In the genomic region with DNA sequence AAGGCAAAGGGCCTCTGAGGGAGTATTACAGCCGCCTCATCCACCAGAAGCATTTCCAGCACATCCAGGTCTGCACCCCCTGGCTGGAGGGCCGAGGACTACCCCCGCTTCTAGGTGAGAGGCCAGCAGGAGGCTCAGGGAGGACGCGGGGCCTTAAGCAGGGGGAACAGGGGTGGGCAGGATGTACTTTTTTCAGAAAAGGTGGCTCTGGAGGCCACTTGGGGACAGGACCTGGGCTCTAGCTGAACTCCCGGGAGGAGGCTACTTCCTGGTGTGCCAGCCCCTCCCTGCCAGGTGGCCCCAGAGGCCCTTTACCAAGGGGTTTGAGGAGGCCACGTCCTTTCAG, we compare ENCODE assay signal across 12 cellular contexts. TPM values are rescaled to one million over a fixed set of nuclear protein-coding genes. Genes with fewer than 3 reads are reported as not detected.
DNase-seq lines count a peak whose midpoint lies in the region; ATAC-seq and TF ChIP-seq lines count a peak whose summit lies in the region.
"Not testable (repeated sequence)": the region's sequence is repeated elsewhere in the genome, so short reads cannot be mapped to it uniquely, and the experiment has no call there.
"Had no signal": no experiment of that assay in that cellular context is flagged by ENCODE, and none has a peak within 500 bp of the region (broad histone marks: within the 10 kb centered on the region; RNA-seq: fewer than 3 reads in every experiment).

No MANE protein-coding gene starts in this region.

- not testable (repeated sequence) for H3K9me3 Mint-ChIP-seq in activated CD4-positive, alpha-beta memory T cell treated with anti-CD3 and anti-CD28 coated beads for 36 hours; memory B cell; stimulated activated effector memory CD8-positive, alpha-beta T cell treated with anti-CD3 and anti-CD28 coated beads, Interleukin-12 subunit alpha, Interleukin-12 subunit beta, amount 100 ng/mL, for 72 hours

- POLR2A ChIA-PET in activated CD4-positive, alpha-beta memory T cell treated with anti-CD3 and anti-CD28 coated beads for 36 hours (lab: Charles Lee), result not testable (repeated sequence)

- H3K27me3 ChIP-seq in MM.1S (replicated peaks; ENCODE audit: insufficient read depth, low read length), result not testable (repeated sequence)

- H2AFZ ChIP-seq in MM.1S (ENCODE audit: low read length), result not testable (repeated sequence)

- CTCF ChIA-PET in activated CD4-positive, alpha-beta memory T cell treated with anti-CD3 and anti-CD28 coated beads for 36 hours (lab: Charles Lee), result not testable (repeated sequence)

- not testable (repeated sequence) for H3K27me3 Mint-ChIP-seq in activated CD4-positive, alpha-beta memory T cell treated with anti-CD3 and anti-CD28 coated beads for 36 hours; memory B cell

- intact Hi-C loops in activated CD4-positive, alpha-beta memory T cell treated with anti-CD3 and anti-CD28 coated beads for 36 hours (cut with micrococcal nuclease), result not testable (repeated sequence)

- not testable (repeated sequence) for H3K9me3 ChIP-seq in MM.1S (replicated peaks; ENCODE audit: insufficient read depth, low read length)

- not testable (repeated sequence) for H3K4me1 Mint-ChIP-seq in activated CD4-positive, alpha-beta memory T cell treated with anti-CD3 and anti-CD28 coated beads for 36 hours (ENCODE audit: low read depth); memory B cell
- peaks cover 12% of the 10 kb centered on the region for H3K4me1 Mint-ChIP-seq in stimulated activated effector memory CD8-positive, alpha-beta T cell treated with anti-CD3 and anti-CD28 coated beads, Interleukin-12 subunit alpha, Interleukin-12 subunit beta, amount 100 ng/mL, for 72 hours

- not testable (repeated sequence) for H3K9me2 ChIP-seq in MM.1S (replicated peaks; ENCODE audit: insufficient read depth, low read length)

- not testable (repeated sequence) for H3K79me2 ChIP-seq in MM.1S (ENCODE audit: low read length)

- peak overlapping the region; percentile 38 for H3K4me3 Mint-ChIP-seq in activated CD4-positive, alpha-beta memory T cell treated with anti-CD3 and anti-CD28 coated beads for 36 hours
- peak overlapping the region; percentile 82 for H3K4me3 Mint-ChIP-seq in memory B cell
- peak overlapping the region; percentile 65 for H3K4me3 Mint-ChIP-seq in stimulated activated effector memory CD8-positive, alpha-beta T cell treated with anti-CD3 and anti-CD28 coated beads, Interleukin-12 subunit alpha, Interleukin-12 subunit beta, amount 100 ng/mL, for 72 hours

- H3K27ac ChIP-seq in MM.1S (ENCODE audit: low read length), result not testable (repeated sequence)

- DNase-seq in DMS53 (lab: John Stamatoyannopoulos, UW), result peak; percentile 88
- DNase-seq in MM.1S; activated CD4-positive, alpha-beta memory T cell treated with anti-CD3 and anti-CD28 coated beads for 36 hours; astrocyte of the cerebellum (ENCODE audit: low read depth); epithelial cell of esophagus (ENCODE audit: low read depth); memory B cell (ENCODE audit: low spot score in 2 of 2): not testable (repeated sequence)
- DNase-seq in stimulated activated effector memory CD8-positive, alpha-beta T cell treated with anti-CD3 and anti-CD28 coated beads, Interleukin-12 subunit alpha, Interleukin-12 subunit beta, amount 100 ng/mL, for 72 hours (ENCODE audit: low spot score in 2 of 2), result peak in 1 of 2 donors; percentile 65

- H3K4me1 ChIP-seq in MM.1S (ENCODE audit: low read length), result not testable (repeated sequence)

- H3K4me3 ChIP-seq in MM.1S (ENCODE audit: low read length) (peak overlapping the region; percentile 31; the same call in 1 of the 2 replicates), astrocyte of the cerebellum (ENCODE audit: low read depth, low read length) (peak overlapping the region; percentile 32), epithelial cell of esophagus (ENCODE audit: low read length) (peak overlapping the region; percentile 37)

- not testable (repeated sequence) for H3F3A ChIP-seq in MM.1S (ENCODE audit: insufficient read depth, low read length)

- in situ Hi-C loops in astrocyte of the cerebellum (cut with HindIII; ENCODE audit: low sequenced_read_pairs), result not testable (repeated sequence)

- not testable (repeated sequence) for H3K36me3 Mint-ChIP-seq in activated CD4-positive, alpha-beta memory T cell treated with anti-CD3 and anti-CD28 coated beads for 36 hours; memory B cell; stimulated activated effector memory CD8-positive, alpha-beta T cell treated with anti-CD3 and anti-CD28 coated beads, Interleukin-12 subunit alpha, Interleukin-12 subunit beta, amount 100 ng/mL, for 72 hours

- peak overlapping the region; percentile 24; the same call in 1 of the 2 replicates for H3K4me2 ChIP-seq in MM.1S (ENCODE audit: low read depth, low read length)

- not testable (repeated sequence) for H4K20me1 ChIP-seq in MM.1S (ENCODE audit: insufficient read depth, low read length)

- TF ChIP-seq CTCF in MM.1S (IDR thresholded peaks at IDR 0.05; ENCODE audit: low read length); astrocyte of the cerebellum (IDR thresholded peaks at IDR 0.05; ENCODE audit: low read depth, low read length, missing control alignments); epithelial cell of esophagus (IDR thresholded peaks at IDR 0.05; ENCODE audit: insufficient read depth, low read depth, low read length, missing control alignments): not testable (repeated sequence)

- not testable (repeated sequence) for H3K36me3 ChIP-seq in MM.1S (replicated peaks; ENCODE audit: insufficient read depth, low read length)

- peak overlapping the region; percentile 5 for H3K27ac Mint-ChIP-seq in activated CD4-positive, alpha-beta memory T cell treated with anti-CD3 and anti-CD28 coated beads for 36 hours
- H3K27ac Mint-ChIP-seq in memory B cell, result peak overlapping the region; percentile 47
- H3K27ac Mint-ChIP-seq in stimulated activated effector memory CD8-positive, alpha-beta T cell treated with anti-CD3 and anti-CD28 coated beads, Interleukin-12 subunit alpha, Interleukin-12 subunit beta, amount 100 ng/mL, for 72 hours, result peak overlapping the region; percentile 40

- H3K9ac ChIP-seq in MM.1S (ENCODE audit: low read length), result not testable (repeated sequence)

- ATAC-seq in memory B cell (ENCODE audit: low read depth); stimulated activated effector memory CD8-positive, alpha-beta T cell treated with anti-CD3 and anti-CD28 coated beads, Interleukin-12 subunit alpha, Interleukin-12 subunit beta, amount 100 ng/mL, for 72 hours: not testable (repeated sequence)

RNA-seq across cellular contexts. Expression of gene FAM90A1, which starts 0.3 kb away (rescaled TPM):
- total RNA-seq in activated CD4-positive, alpha-beta memory T cell treated with anti-CD3 and anti-CD28 coated beads for 36 hours, result under 1 TPM; 0.41 to 0.43 TPM
- total RNA-seq: ascending aorta, dermis microvascular lymphatic vessel endothelial cell, hepatocyte, right atrium auricular region, temporal lobe had no signal
